Comparison of ENCODE assay signal across 16 cellular contexts in the genomic region with DNA sequence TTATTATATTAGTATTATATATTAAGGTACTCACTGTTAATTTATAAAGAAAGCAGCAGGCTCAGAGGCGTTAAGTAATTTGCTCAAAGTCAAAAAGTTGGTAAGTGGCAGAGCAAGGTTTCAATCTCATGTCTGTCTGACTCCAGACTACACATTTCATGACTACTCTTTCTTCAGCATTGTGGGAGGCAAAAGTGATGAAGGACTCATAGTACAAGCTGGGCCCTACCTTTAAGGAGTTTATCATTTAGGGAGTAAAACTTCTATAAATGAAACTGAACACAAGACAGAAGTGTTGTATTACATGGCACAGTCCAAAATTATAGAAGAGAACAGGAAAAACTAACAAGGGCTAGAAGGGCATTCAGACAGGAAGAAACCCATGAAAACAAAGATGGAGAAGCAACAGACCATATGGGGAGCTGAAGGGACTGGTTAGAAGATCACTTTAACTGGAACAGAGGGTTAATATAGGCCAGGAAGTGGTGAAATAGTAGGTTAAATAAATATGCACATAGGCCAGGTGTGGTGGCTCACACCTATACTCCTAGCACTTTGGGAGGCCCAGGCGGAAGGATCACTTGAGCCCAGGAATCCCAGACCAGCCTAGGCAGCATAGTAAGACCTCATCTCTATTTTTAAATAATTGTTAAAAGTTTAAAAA. TPM values are rescaled to one million over a fixed set of nuclear protein-coding genes. Genes with fewer than 3 reads are reported as not detected.
A peak's percentile ranks its signal among the peaks of the same experiment; 100 is the strongest.
DNase-seq lines count a peak whose midpoint lies in the region; TF ChIP-seq lines count a peak whose summit lies in the region.
"Had no signal": no experiment of that assay in that cellular context is flagged by ENCODE, and none has a peak within 500 bp of the region (broad histone marks: within the 10 kb centered on the region; RNA-seq: fewer than 3 reads in every experiment).

No MANE protein-coding gene starts in this region.

- H3K4me1 ChIP-seq in HEK293 (ENCODE audit: control insufficient read depth, insufficient read depth, low read length) (peaks cover 2% of the 10 kb centered on the region), subcutaneous abdominal adipose tissue (ENCODE audit: control insufficient read depth in 5 of 5, insufficient read depth in 5 of 5, low read length in 5 of 5) (peaks cover 0 to 77% (median 61%) of the 10 kb centered on the region in 5 donors)

- no peak overlapping the region for H3K27ac ChIP-seq in HEK293 (ENCODE audit: extremely low read depth, low read depth, low read length)
- peak overlapping the region; percentile 31; the same call in 1 of the 2 replicates for H3K27ac ChIP-seq in VCaP
- H3K27ac ChIP-seq in layer of hippocampus (ENCODE audit: low read depth, low read length): peak overlapping the region; percentile 60
- peak overlapping the region; percentile 95 for H3K27ac ChIP-seq in subcutaneous abdominal adipose tissue (ENCODE audit: low read depth, low read length)
- H3K27ac ChIP-seq: SJCRH30 had no signal

- CTCF ChIA-PET in HEK293 (lab: Yijun Ruan, JAX): interaction anchor here (1.0 to 2.0 kb wide), 3 partner anchors 13 to 122 kb away, joined by 3 to 15 read pairs (median 5); no protein-coding TSS in a partner anchor

- H3K9ac ChIP-seq in subcutaneous abdominal adipose tissue (ENCODE audit: low read length in 5 of 5): peak overlapping the region in 2 of 5 donors; percentile 25 to 57

- TF ChIP-seq CTCF in HEK293 (tag by site-specific recombination; IDR thresholded peaks at IDR 0.05) (no peak), VCaP (conservative IDR thresholded peaks at IDR 0.05) (no peak)

- H3K27me3 ChIP-seq in layer of hippocampus (ENCODE audit: control insufficient read depth, insufficient read depth, low read length) (no peaks in the 10 kb centered on the region), subcutaneous abdominal adipose tissue (ENCODE audit: control insufficient read depth in 5 of 5, insufficient read depth in 4 of 5, low read length in 5 of 5) (no peaks in the 10 kb centered on the region)
- H3K27me3 ChIP-seq: SJCRH30 had no signal

- H3K4me3 ChIP-seq in HEK293 (ENCODE audit: low read depth, low read length): no peak overlapping the region
- no peak overlapping the region for H3K4me3 ChIP-seq in subcutaneous abdominal adipose tissue (ENCODE audit: low read depth in 1 of 5, low read length in 5 of 5)
- H3K4me3 ChIP-seq: SJCRH30 had no signal

- H3K9me3 ChIP-seq in HEK293 (ENCODE audit: control insufficient read depth, insufficient read depth, low read depth, low read length): no peaks in the 10 kb centered on the region
- H3K9me3 ChIP-seq in subcutaneous abdominal adipose tissue (ENCODE audit: control insufficient read depth in 5 of 5, low read length in 5 of 5): peaks cover 0 to 3% (median 0%) of the 10 kb centered on the region in 5 donors

- DNase-seq in stimulated activated CD4-positive, alpha-beta T cell treated with anti-CD3 and anti-CD28 coated beads, Interleukin-4, amount 100 ng/mL, for 4 hours: no peak
- no peak for DNase-seq in NCI-H1092 (lab: John Stamatoyannopoulos, UW)
- no peak for DNase-seq in occipital lobe (lab: John Stamatoyannopoulos, UW)
- DNase-seq: activated CD8-positive, alpha-beta memory T cell treated with anti-CD3 and anti-CD28 coated beads for 24 hours; AML-193; Kasumi-1; NCI-H1417; NCI-H526; nephron progenitor cell; SJCRH30; stimulated activated naive CD8-positive, alpha-beta T cell treated with anti-CD3 and anti-CD28 coated beads, Interleukin-15, Interleukin-2, amounts not matched to agents 100 U/mL and 50 U/mL, for 24 hours; T-helper 2 cell had no signal

- H3K36me3 ChIP-seq in HEK293 (ENCODE audit: control insufficient read depth in 2 of 2, insufficient read depth in 1 of 2, low read length in 2 of 2) (peaks cover 0 to 4% of the 10 kb centered on the region in 2 experiments; a peak in 1 of 3 replicates), subcutaneous abdominal adipose tissue (ENCODE audit: control insufficient read depth in 5 of 5, insufficient read depth in 5 of 5, low read length in 5 of 5) (no peaks in the 10 kb centered on the region)
- H3K36me3 ChIP-seq: SJCRH30 had no signal

- POLR2A ChIA-PET in HEK293 (lab: Yijun Ruan, JAX): interaction anchor here (2.2 kb wide), 1 partner anchor 11 kb away, joined by 7 read pairs; a partner anchor contains a TSS

TF ChIP-seq in HEK293, 187 proteins besides CTCF, POLR2A, EP300 and RAD21:
- TF ChIP-seq ZNF157 (tag by site-specific recombination; IDR thresholded peaks at IDR 0.05) (no peak), ZNF654 (tag by site-specific recombination; IDR thresholded peaks at IDR 0.05; ENCODE audit: low read depth) (no peak)
- TF ChIP-seq, protein P1, sequence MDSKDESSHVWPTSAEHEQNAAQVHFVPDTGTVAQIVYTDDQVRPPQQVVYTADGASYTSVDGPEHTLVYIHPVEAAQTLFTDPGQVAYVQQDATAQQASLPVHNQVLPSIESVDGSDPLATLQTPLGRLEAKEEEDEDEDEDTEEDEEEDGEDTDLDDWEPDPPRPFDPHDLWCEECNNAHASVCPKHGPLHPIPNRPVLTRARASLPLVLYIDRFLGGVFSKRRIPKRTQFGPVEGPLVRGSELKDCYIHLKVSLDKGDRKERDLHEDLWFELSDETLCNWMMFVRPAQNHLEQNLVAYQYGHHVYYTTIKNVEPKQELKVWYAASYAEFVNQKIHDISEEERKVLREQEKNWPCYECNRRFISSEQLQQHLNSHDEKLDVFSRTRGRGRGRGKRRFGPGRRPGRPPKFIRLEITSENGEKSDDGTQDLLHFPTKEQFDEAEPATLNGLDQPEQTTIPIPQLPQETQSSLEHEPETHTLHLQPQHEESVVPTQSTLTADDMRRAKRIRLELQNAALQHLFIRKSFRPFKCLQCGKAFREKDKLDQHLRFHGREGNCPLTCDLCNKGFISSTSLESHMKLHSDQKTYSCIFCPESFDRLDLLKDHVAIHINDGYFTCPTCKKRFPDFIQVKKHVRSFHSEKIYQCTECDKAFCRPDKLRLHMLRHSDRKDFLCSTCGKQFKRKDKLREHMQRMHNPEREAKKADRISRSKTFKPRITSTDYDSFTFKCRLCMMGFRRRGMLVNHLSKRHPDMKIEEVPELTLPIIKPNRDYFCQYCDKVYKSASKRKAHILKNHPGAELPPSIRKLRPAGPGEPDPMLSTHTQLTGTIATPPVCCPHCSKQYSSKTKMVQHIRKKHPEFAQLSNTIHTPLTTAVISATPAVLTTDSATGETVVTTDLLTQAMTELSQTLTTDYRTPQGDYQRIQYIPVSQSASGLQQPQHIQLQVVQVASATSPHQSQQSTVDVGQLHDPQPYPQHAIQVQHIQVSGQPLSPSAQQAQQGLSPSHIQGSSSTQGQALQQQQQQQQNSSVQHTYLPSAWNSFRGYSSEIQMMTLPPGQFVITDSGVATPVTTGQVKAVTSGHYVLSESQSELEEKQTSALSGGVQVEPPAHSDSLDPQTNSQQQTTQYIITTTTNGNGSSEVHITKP (tag by site-specific recombination; IDR thresholded peaks at IDR 0.05): peak; percentile 76
TF ChIP-seq in HEK293: peak in this region for 1.

RNA-seq across cellular contexts. Expression of a gene that starts 11.5 kb away (rescaled TPM):
- total RNA-seq in occipital lobe: 48.2 TPM

RNA-seq across cellular contexts. Expression of a gene that starts 40.1 kb away (rescaled TPM):
- total RNA-seq in occipital lobe: 34.6 TPM
